In the genomic region with DNA sequence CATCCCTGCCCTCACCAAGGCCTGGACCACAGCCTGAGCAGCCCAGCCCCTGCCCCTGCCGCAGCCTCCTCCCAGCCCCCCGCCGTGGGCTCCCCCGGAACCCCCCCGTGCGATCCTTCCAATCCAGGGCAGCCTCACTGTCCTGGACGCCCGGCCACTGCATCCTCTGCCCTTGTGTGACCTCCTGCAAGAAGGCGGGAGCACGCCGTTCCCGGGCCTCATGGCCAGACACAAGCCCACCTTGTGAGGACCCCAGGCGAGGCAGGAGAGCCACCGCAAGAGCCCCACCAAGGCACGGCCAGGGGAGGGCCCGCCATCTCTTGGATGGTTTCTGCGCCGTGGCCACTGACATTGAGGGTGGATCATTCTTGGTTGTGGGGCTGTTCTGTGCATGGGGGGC, we compare ENCODE assay signal across 12 cellular contexts. TPM values are rescaled to one million over a fixed set of nuclear protein-coding genes. Genes with fewer than 3 reads are reported as not detected.
A peak's percentile ranks its signal among the peaks of the same experiment; 100 is the strongest.
DNase-seq lines count a peak whose midpoint lies in the region; ATAC-seq and TF ChIP-seq lines count a peak whose summit lies in the region.
"Had no signal": no experiment of that assay in that cellular context is flagged by ENCODE, and none has a peak within 500 bp of the region (broad histone marks: within the 10 kb centered on the region; RNA-seq: fewer than 3 reads in every experiment).

No MANE protein-coding gene starts in this region.

- no peaks in the 10 kb centered on the region for H3K27me3 Mint-ChIP-seq in CD8-positive, alpha-beta memory T cell

- POLR2A ChIA-PET in CD8-positive, alpha-beta memory T cell (lab: Charles Lee) = interaction anchor here (1.6 to 2.4 kb wide), 2 partner anchors 9 to 17 kb away, joined by 25 to 27 read pairs; no protein-coding TSS in a partner anchor

- peak overlapping the region; percentile 85 to 98 (median 96) for H3K27ac Mint-ChIP-seq in CD8-positive, alpha-beta memory T cell

- peaks cover 69% of the 10 kb centered on the region for H3K4me1 ChIP-seq in CD8-positive, alpha-beta memory T cell (ENCODE audit: insufficient read depth, low read length)
- H3K4me1 ChIP-seq in ascending aorta (peaks cover 0 to 4% of the 10 kb centered on the region in 2 donors), mucosa of stomach (ENCODE audit: control insufficient read depth, insufficient read depth, low read length) (peaks cover 46% of the 10 kb centered on the region)

- no peaks in the 10 kb centered on the region for H3K36me3 Mint-ChIP-seq in CD8-positive, alpha-beta memory T cell

- no peaks in the 10 kb centered on the region for H3K36me3 ChIP-seq in CD8-positive, alpha-beta memory T cell (ENCODE audit: insufficient read depth, low read length)
- no peaks in the 10 kb centered on the region for H3K36me3 ChIP-seq in ascending aorta
- no peaks in the 10 kb centered on the region for H3K36me3 ChIP-seq in mucosa of stomach (ENCODE audit: control insufficient read depth, insufficient read depth, low read length)

- intact Hi-C loops in ascending aorta (cut with DNase I) = no loop called here

- CTCF ChIA-PET in CD8-positive, alpha-beta memory T cell (lab: Charles Lee) = interaction anchor here (1.3 to 2.0 kb wide), 6 partner anchors 9 to 43 kb away, joined by 3 to 10 read pairs (median 6); no protein-coding TSS in a partner anchor

- no peak for ATAC-seq in SK-N-SH treated with all-trans-retinoic acid at 6 μM for 48 hours

- H3K4me1 Mint-ChIP-seq in CD8-positive, alpha-beta memory T cell = peaks cover 46 to 63% (median 46%) of the 10 kb centered on the region in 3 donors

- no peak for DNase-seq in CD8-positive, alpha-beta memory T cell
- DNase-seq in ascending aorta (ENCODE audit: low spot score in 2 of 2) = no peak
- no peak for DNase-seq in NAMALWA (ENCODE audit: low spot score)
- DNase-seq in SHP77 (lab: John Stamatoyannopoulos, UW) = no peak
- DNase-seq in kidney tubule cell (ENCODE audit: low spot score) = no peak
- DNase-seq: cortex of kidney, NCI-H524 treated with DMSO at 0.1 percent for 48 hours had no signal

- no peaks in the 10 kb centered on the region for H3K9me3 Mint-ChIP-seq in CD8-positive, alpha-beta memory T cell

- H3K9me3 ChIP-seq in CD8-positive, alpha-beta memory T cell (ENCODE audit: low read length) = no peaks in the 10 kb centered on the region
- H3K9me3 ChIP-seq in ascending aorta (no peaks in the 10 kb centered on the region), mucosa of stomach (ENCODE audit: control insufficient read depth, low read length) (no peaks in the 10 kb centered on the region)
- H3K9me3 ChIP-seq: Caco-2 had no signal

- TF ChIP-seq CTCF in 22Rv1 (IDR thresholded peaks at IDR 0.05) = no peak
- no peak for TF ChIP-seq CTCF in ascending aorta (IDR thresholded peaks at IDR 0.05)

- H3K27ac ChIP-seq in 22Rv1 = peak overlapping the region; percentile 78
- peak overlapping the region; percentile 38 for H3K27ac ChIP-seq in CD8-positive, alpha-beta memory T cell (ENCODE audit: low read depth, low read length)
- peak overlapping the region; percentile 11 to 27 for H3K27ac ChIP-seq in ascending aorta

- peak overlapping the region; percentile 64 to 87 (median 79) for H3K4me3 Mint-ChIP-seq in CD8-positive, alpha-beta memory T cell

- H3K9ac ChIP-seq in mucosa of stomach (ENCODE audit: low read length) = peak overlapping the region; percentile 57

- H3K4me3 ChIP-seq in CD8-positive, alpha-beta memory T cell (ENCODE audit: low read length) = peak overlapping the region; percentile 66
- H3K4me3 ChIP-seq in ascending aorta (no peak overlapping the region), mucosa of stomach (ENCODE audit: low read length) (peak overlapping the region; percentile 4)

- H3K27me3 ChIP-seq in CD8-positive, alpha-beta memory T cell (ENCODE audit: insufficient read depth, low read length, poor library complexity, severe bottlenecking) = no peaks in the 10 kb centered on the region
- no peaks in the 10 kb centered on the region for H3K27me3 ChIP-seq in ascending aorta
- H3K27me3 ChIP-seq in mucosa of stomach (ENCODE audit: control insufficient read depth, insufficient read depth, low read length) = peaks cover 3% of the 10 kb centered on the region

TF ChIP-seq in SK-N-SH treated with all-trans-retinoic acid at 6 μM for 48 hours, 23 proteins besides CTCF, POLR2A, EP300 and RAD21:
- no peak for TF ChIP-seq RARB (CRISPR knock-in tag; IDR thresholded peaks at IDR 0.05)
- TF ChIP-seq, protein P1, sequence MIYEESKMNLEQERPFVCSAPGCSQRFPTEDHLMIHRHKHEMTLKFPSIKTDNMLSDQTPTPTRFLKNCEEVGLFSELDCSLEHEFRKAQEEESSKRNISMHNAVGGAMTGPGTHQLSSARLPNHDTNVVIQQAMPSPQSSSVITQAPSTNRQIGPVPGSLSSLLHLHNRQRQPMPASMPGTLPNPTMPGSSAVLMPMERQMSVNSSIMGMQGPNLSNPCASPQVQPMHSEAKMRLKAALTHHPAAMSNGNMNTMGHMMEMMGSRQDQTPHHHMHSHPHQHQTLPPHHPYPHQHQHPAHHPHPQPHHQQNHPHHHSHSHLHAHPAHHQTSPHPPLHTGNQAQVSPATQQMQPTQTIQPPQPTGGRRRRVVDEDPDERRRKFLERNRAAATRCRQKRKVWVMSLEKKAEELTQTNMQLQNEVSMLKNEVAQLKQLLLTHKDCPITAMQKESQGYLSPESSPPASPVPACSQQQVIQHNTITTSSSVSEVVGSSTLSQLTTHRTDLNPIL (CRISPR knock-in tag; IDR thresholded peaks at IDR 0.05; ENCODE audit: low read depth) = no peak
- no peak for TF ChIP-seq ZNF8 (CRISPR knock-in tag; IDR thresholded peaks at IDR 0.05)
- TF ChIP-seq, protein P2, sequence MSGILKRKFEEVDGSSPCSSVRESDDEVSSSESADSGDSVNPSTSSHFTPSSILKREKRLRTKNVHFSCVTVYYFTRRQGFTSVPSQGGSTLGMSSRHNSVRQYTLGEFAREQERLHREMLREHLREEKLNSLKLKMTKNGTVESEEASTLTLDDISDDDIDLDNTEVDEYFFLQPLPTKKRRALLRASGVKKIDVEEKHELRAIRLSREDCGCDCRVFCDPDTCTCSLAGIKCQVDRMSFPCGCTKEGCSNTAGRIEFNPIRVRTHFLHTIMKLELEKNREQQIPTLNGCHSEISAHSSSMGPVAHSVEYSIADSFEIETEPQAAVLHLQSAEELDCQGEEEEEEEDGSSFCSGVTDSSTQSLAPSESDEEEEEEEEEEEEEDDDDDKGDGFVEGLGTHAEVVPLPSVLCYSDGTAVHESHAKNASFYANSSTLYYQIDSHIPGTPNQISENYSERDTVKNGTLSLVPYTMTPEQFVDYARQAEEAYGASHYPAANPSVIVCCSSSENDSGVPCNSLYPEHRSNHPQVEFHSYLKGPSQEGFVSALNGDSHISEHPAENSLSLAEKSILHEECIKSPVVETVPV (CRISPR knock-in tag; IDR thresholded peaks at IDR 0.05) = no peak
- TF ChIP-seq, protein P3, sequence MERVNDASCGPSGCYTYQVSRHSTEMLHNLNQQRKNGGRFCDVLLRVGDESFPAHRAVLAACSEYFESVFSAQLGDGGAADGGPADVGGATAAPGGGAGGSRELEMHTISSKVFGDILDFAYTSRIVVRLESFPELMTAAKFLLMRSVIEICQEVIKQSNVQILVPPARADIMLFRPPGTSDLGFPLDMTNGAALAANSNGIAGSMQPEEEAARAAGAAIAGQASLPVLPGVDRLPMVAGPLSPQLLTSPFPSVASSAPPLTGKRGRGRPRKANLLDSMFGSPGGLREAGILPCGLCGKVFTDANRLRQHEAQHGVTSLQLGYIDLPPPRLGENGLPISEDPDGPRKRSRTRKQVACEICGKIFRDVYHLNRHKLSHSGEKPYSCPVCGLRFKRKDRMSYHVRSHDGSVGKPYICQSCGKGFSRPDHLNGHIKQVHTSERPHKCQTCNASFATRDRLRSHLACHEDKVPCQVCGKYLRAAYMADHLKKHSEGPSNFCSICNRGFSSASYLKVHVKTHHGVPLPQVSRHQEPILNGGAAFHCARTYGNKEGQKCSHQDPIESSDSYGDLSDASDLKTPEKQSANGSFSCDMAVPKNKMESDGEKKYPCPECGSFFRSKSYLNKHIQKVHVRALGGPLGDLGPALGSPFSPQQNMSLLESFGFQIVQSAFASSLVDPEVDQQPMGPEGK (CRISPR knock-in tag; IDR thresholded peaks at IDR 0.05; ENCODE audit: borderline replicate concordance) = no peak
- TF ChIP-seq ZC3H10 (CRISPR knock-in tag; IDR thresholded peaks at IDR 0.05) = no peak
- TF ChIP-seq, protein P4, sequence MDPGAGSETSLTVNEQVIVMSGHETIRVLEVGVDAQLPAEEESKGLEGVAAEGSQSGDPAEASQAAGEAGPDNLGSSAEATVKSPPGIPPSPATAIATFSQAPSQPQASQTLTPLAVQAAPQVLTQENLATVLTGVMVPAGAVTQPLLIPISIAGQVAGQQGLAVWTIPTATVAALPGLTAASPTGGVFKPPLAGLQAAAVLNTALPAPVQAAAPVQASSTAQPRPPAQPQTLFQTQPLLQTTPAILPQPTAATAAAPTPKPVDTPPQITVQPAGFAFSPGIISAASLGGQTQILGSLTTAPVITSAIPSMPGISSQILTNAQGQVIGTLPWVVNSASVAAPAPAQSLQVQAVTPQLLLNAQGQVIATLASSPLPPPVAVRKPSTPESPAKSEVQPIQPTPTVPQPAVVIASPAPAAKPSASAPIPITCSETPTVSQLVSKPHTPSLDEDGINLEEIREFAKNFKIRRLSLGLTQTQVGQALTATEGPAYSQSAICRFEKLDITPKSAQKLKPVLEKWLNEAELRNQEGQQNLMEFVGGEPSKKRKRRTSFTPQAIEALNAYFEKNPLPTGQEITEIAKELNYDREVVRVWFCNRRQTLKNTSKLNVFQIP (CRISPR knock-in tag; IDR thresholded peaks at IDR 0.05; ENCODE audit: borderline replicate concordance, low read depth) = no peak
- no peak for TF ChIP-seq ZNF565 (CRISPR knock-in tag; conservative IDR thresholded peaks at IDR 0.05; ENCODE audit: low read depth)
- TF ChIP-seq ZFP30 (CRISPR knock-in tag; IDR thresholded peaks at IDR 0.05) = no peak
- TF ChIP-seq PPARA (CRISPR knock-in tag; IDR thresholded peaks at IDR 0.05; ENCODE audit: borderline replicate concordance) = no peak
- TF ChIP-seq TOX (CRISPR knock-in tag; IDR thresholded peaks at IDR 0.05; ENCODE audit: borderline replicate concordance) = no peak

RNA-seq across cellular contexts. Expression of a gene that starts 7.8 kb away (rescaled TPM):
- total RNA-seq in CD8-positive, alpha-beta memory T cell = 10 to 100 TPM; 28.0 to 30.8 TPM
- 2.0 TPM for polyA plus RNA-seq in CD8-positive, alpha-beta memory T cell
- 102 TPM for total RNA-seq in ascending aorta

RNA-seq across cellular contexts. Expression of a gene that starts 35.6 kb away (rescaled TPM):
- not detected for total RNA-seq in CD8-positive, alpha-beta memory T cell
- not detected for polyA plus RNA-seq in CD8-positive, alpha-beta memory T cell
- total RNA-seq in ascending aorta = not detected
- total RNA-seq: Caco-2, glomerular endothelial cell had no signal

RNA-seq across cellular contexts. Expression of a gene that starts 43.6 kb away (rescaled TPM):
- 10 to 100 TPM; 35.0 to 38.8 TPM for total RNA-seq in CD8-positive, alpha-beta memory T cell
- 41.9 TPM for polyA plus RNA-seq in CD8-positive, alpha-beta memory T cell
- 84.0 TPM for total RNA-seq in ascending aorta

RNA-seq across cellular contexts. Expression of a gene that starts 47.0 kb away (rescaled TPM):
- total RNA-seq in CD8-positive, alpha-beta memory T cell = 10 to 100 TPM in 1 of 2 experiments, 1 to 10 TPM in 1; 9.6 to 10.4 TPM
- 4.1 TPM for polyA plus RNA-seq in CD8-positive, alpha-beta memory T cell
- 11.4 TPM for total RNA-seq in ascending aorta

Comparison
In these comparisons a context has a peak if more than half of its experiments do, and no peak if none do; other contexts are left out.
1. H3K27ac ChIP-seq: peak in every context shown above with its lines; median percentile 78 in 22Rv1; 38 in CD8-positive, alpha-beta memory T cell; 19 in ascending aorta.
2. H3K4me3 ChIP-seq: peak in CD8-positive, alpha-beta memory T cell (single experiment) and mucosa of stomach (single experiment); none in ascending aorta (0 of 2).